Comparison of ENCODE assay signal across 15 cellular contexts in genomic region chr14:61416587-61416986, GRCh38.
A peak's percentile ranks its signal among the peaks of the same experiment; 100 is the strongest.
DNase-seq lines count a peak whose midpoint lies in the region; ATAC-seq and TF ChIP-seq lines count a peak whose summit lies in the region.
"Had no signal": no experiment of that assay in that cellular context is flagged by ENCODE, and none has a peak within 500 bp of the region (broad histone marks: within the 10 kb centered on the region; RNA-seq: fewer than 3 reads in every experiment).

No MANE protein-coding gene starts in this region.

- H3K9me3 ChIP-seq in CD4-positive, CD25-positive, alpha-beta regulatory T cell (ENCODE audit: control insufficient read depth in 2 of 2, low read length in 2 of 2): no peaks in the 10 kb centered on the region
- H3K9me3 ChIP-seq in Loucy (ENCODE audit: insufficient read depth, low read depth, low read length): no peaks in the 10 kb centered on the region
- no peaks in the 10 kb centered on the region for H3K9me3 ChIP-seq in effector memory CD4-positive, alpha-beta T cell (ENCODE audit: control insufficient read depth, low read length)

- peaks cover 9% of the 10 kb centered on the region for H4K20me1 ChIP-seq in Loucy (ENCODE audit: insufficient read depth, low read length, poor library complexity, severe bottlenecking)

- no peak overlapping the region for H2AFZ ChIP-seq in Loucy (ENCODE audit: low read length)

- H3K36me3 ChIP-seq in CD4-positive, CD25-positive, alpha-beta regulatory T cell (ENCODE audit: control insufficient read depth, insufficient read depth, low read length): peaks cover 7% of the 10 kb centered on the region
- peaks cover under 1% of the 10 kb centered on the region; the same call in 1 of the 2 replicates for H3K36me3 ChIP-seq in Loucy (ENCODE audit: insufficient read depth, low read length)
- no peaks in the 10 kb centered on the region for H3K36me3 ChIP-seq in effector memory CD4-positive, alpha-beta T cell (ENCODE audit: control insufficient read depth, insufficient read depth, low read length)

- H3K27me3 ChIP-seq in CD4-positive, CD25-positive, alpha-beta regulatory T cell (ENCODE audit: control insufficient read depth, insufficient read depth, low read length): no peaks in the 10 kb centered on the region
- H3K27me3 ChIP-seq in Loucy (ENCODE audit: insufficient read depth, low read length, poor library complexity, severe bottlenecking): no peaks in the 10 kb centered on the region
- no peaks in the 10 kb centered on the region for H3K27me3 ChIP-seq in effector memory CD4-positive, alpha-beta T cell (replicated peaks; ENCODE audit: control insufficient read depth, insufficient read depth, low read length, poor library complexity, severe bottlenecking)

- DNase-seq in CD1c-positive myeloid dendritic cell (ENCODE audit: extremely low spot score) (peak; percentile 16), OCI-M2 (lab: John Stamatoyannopoulos, UW; ENCODE audit: unreplicated experiment) (no peak)
- DNase-seq in CD4-positive, CD25-positive, alpha-beta regulatory T cell: peak in 1 of 3 donors; percentile 53
- no peak for DNase-seq in effector memory CD4-positive, alpha-beta T cell
- DNase-seq: amygdala; erythroblast; IMR-90; NCI-H146; NCI-H446 treated with DMSO at 0.1 percent for 48 hours; nephron progenitor cell; stimulated activated CD4-positive, alpha-beta T cell treated with anti-CD3 and anti-CD28 coated beads, Interleukin-4, amount 100 ng/mL, for 1 hour had no signal

- H3K79me2 ChIP-seq in Loucy (ENCODE audit: insufficient read depth, low read length): peaks cover 98% of the 10 kb centered on the region

- peak overlapping the region in 2 of 3 donors; percentile 83 to 92 for H3K27ac Mint-ChIP-seq in CD4-positive, CD25-positive, alpha-beta regulatory T cell
- H3K27ac Mint-ChIP-seq: nephron progenitor cell had no signal

- TF ChIP-seq CTCF in Loucy (conservative IDR thresholded peaks at IDR 0.05; ENCODE audit: low read length): no peak

- peak overlapping the region; percentile 11 for H3K4me2 ChIP-seq in Loucy (ENCODE audit: low read depth, low read length, poor library complexity, severe bottlenecking)

- H3K4me3 Mint-ChIP-seq in CD4-positive, CD25-positive, alpha-beta regulatory T cell: peak overlapping the region in 3 of 4 donors; percentile 50 to 83 (median 57)
- H3K4me3 Mint-ChIP-seq: nephron progenitor cell had no signal

- H3K27ac ChIP-seq in CD4-positive, CD25-positive, alpha-beta regulatory T cell (ENCODE audit: insufficient read depth, low read length, poor library complexity, severe bottlenecking): peak overlapping the region; percentile 58
- H3K27ac ChIP-seq in effector memory CD4-positive, alpha-beta T cell (ENCODE audit: insufficient read depth, low read length, poor library complexity, severe bottlenecking): peak overlapping the region; percentile 42
- H3K27ac ChIP-seq: C4-2B had no signal

- H3K4me3 ChIP-seq in CD4-positive, CD25-positive, alpha-beta regulatory T cell (ENCODE audit: low read depth, low read length): peak overlapping the region; percentile 59
- H3K4me3 ChIP-seq in Loucy (ENCODE audit: low read length, poor library complexity, severe bottlenecking): no peak overlapping the region
- H3K4me3 ChIP-seq in effector memory CD4-positive, alpha-beta T cell (ENCODE audit: insufficient read depth, low read depth, low read length, poor library complexity, severe bottlenecking): peak overlapping the region; percentile 11

- peaks cover 88% of the 10 kb centered on the region for H3K4me1 ChIP-seq in CD4-positive, CD25-positive, alpha-beta regulatory T cell (ENCODE audit: control insufficient read depth, insufficient read depth, low read length, poor library complexity, severe bottlenecking)
- peaks cover 68% of the 10 kb centered on the region for H3K4me1 ChIP-seq in Loucy (ENCODE audit: insufficient read depth, low read length, poor library complexity, severe bottlenecking)
- peaks cover 69% of the 10 kb centered on the region for H3K4me1 ChIP-seq in effector memory CD4-positive, alpha-beta T cell (ENCODE audit: control insufficient read depth, insufficient read depth, low read length, poor library complexity, severe bottlenecking)

- no peak overlapping the region for H3K9ac ChIP-seq in Loucy (ENCODE audit: low read depth, low read length, poor library complexity, severe bottlenecking)

- peaks cover 0 to 57% (median 25%) of the 10 kb centered on the region in 4 donors for H3K4me1 Mint-ChIP-seq in CD4-positive, CD25-positive, alpha-beta regulatory T cell

- H3K36me3 Mint-ChIP-seq in CD4-positive, CD25-positive, alpha-beta regulatory T cell: peaks cover under 1% of the 10 kb centered on the region

- H3F3A ChIP-seq in Loucy (ENCODE audit: low read depth): no peaks in the 10 kb centered on the region

- no peaks in the 10 kb centered on the region for H3K9me2 ChIP-seq in Loucy (replicated peaks; ENCODE audit: low read depth, low read length)

- H3K27me3 Mint-ChIP-seq in CD4-positive, CD25-positive, alpha-beta regulatory T cell: no peaks in the 10 kb centered on the region

- H3K9me3 Mint-ChIP-seq in CD4-positive, CD25-positive, alpha-beta regulatory T cell: no peaks in the 10 kb centered on the region
- H3K9me3 Mint-ChIP-seq: nephron progenitor cell had no signal

- ATAC-seq in CD4-positive, CD25-positive, alpha-beta regulatory T cell (ENCODE audit: low read depth in 2 of 2): peak in 1 of 2 donors; percentile 23
- ATAC-seq in GM18858 (IDR thresholded peaks at IDR 0.05; ENCODE audit: unreplicated experiment): no peak
- ATAC-seq in HG03097 (IDR thresholded peaks at IDR 0.05; ENCODE audit: low FRiP score, unreplicated experiment): no peak
